ENCODE assay signal across 8 cellular contexts in genomic region chr5:94234987-94235386, GRCh38.
"Had no signal": no experiment of that assay in that cellular context is flagged by ENCODE, and none has a peak within 500 bp of the region (broad histone marks: within the 10 kb centered on the region; RNA-seq: fewer than 3 reads in every experiment).

No MANE protein-coding gene starts in this region.

- DNase-seq: GM23248, GOT3, H9, HCEC 1CT, IMR-90, KG1 had no signal

- ATAC-seq: K562 had no signal

- FAIRE-seq: K562 had no signal

- H3K9ac ChIP-seq: GM23248 had no signal

- H2AFZ ChIP-seq: GM23248 had no signal

- H3K27ac ChIP-seq: GM23248, HL-60 had no signal

- H3K4me3 ChIP-seq: GM23248, K562 had no signal
